Comparison of ENCODE assay signal across 8 cellular contexts in the genomic region with DNA sequence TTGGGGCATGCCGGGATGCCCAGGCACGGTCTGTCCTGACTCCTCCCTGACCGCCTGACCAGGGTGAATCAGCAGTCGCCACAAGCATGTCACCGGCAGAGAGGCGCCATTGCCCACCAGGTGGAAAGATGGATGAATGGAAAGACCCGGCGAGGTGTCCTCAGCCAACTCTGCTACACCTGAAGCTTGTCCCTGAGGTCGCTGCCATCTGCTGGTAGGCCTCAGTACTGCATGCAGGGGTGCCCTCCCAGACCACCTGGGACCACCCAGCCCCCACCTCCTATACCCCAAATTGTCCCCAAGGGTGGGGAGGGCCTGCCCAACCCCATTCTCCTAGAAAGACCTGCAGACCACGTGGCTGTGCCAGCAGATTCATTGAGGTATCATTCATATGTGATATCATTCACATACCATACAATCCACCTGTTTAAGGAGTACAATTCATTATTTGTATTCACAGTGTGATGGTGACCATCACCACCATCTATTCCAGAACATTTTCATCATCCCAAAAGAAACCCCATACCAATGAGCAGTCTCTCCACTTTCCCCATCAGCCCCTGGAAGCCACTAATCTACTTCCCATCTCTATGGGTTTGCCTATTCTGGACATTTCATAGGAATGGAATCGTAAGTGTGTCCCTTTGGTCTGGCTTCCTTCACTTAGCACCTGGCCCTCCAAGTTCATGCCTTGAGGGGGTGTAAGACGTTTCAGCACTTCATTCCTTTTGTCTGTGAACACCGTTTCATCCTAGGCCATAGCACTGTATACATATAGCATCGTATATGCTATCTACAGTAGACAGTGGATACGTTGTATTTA. TPM values are rescaled to one million over a fixed set of nuclear protein-coding genes. Genes with fewer than 3 reads are reported as not detected.
DNase-seq lines count a peak whose midpoint lies in the region; ATAC-seq, FAIRE-seq and TF ChIP-seq lines count a peak whose summit lies in the region.

No MANE protein-coding gene starts in this region.

- no peak overlapping the region for H2BK20ac ChIP-seq in IMR-90 (ENCODE audit: low read depth, low read length)

- BruUV-seq in IMR-90 (replicated peaks; lab: Mats Ljungman, UMichigan) = no TSS peak

- H4K5ac ChIP-seq in IMR-90 (ENCODE audit: low read depth, low read length) = no peak overlapping the region

- H3K9me3 Mint-ChIP-seq in CD4-positive, alpha-beta T cell = no peaks in the 10 kb centered on the region
- no peaks in the 10 kb centered on the region for H3K9me3 Mint-ChIP-seq in stimulated activated naive CD8-positive, alpha-beta T cell treated with anti-CD3 and anti-CD28 coated beads, Interleukin-15, amount 100 ng/mL, for 72 hours

- no peak overlapping the region for H2BK5ac ChIP-seq in IMR-90 (ENCODE audit: low read depth, low read length, poor library complexity, severe bottlenecking)

- no peaks in the 10 kb centered on the region for H3K4me1 ChIP-seq in IMR-90 (ENCODE audit: control insufficient read depth, insufficient read depth, low read length)
- H3K4me1 ChIP-seq in keratinocyte (ENCODE audit: control insufficient read depth, extremely low read depth, insufficient read depth, low read length) = no peaks in the 10 kb centered on the region

- H2BK120ac ChIP-seq in IMR-90 (ENCODE audit: low read depth, low read length) = no peak overlapping the region

- no peak overlapping the region for H4K8ac ChIP-seq in IMR-90 (ENCODE audit: low read depth in 2 of 2, low read length in 2 of 2)

- H3K36me3 ChIP-seq in IMR-90 (ENCODE audit: control insufficient read depth, insufficient read depth, low read length) (no peaks in the 10 kb centered on the region), keratinocyte (ENCODE audit: control insufficient read depth in 2 of 2, extremely low read depth in 1 of 2, insufficient read depth in 2 of 2, low read length in 2 of 2) (no peaks in the 10 kb centered on the region)

- in situ Hi-C loops in IMR-90 (cut with MboI; ENCODE audit: low sequenced_read_pairs) = loop anchor here (10.0 kb wide), 1 partner anchor 97 kb away; a partner anchor contains a TSS

- peak overlapping the region; percentile 63 for H2AK9ac ChIP-seq in IMR-90 (replicated peaks; ENCODE audit: low read depth, low read length, poor library complexity)

- peak in 6 of 10 experiments; percentile 6 to 46 (median 17) for DNase-seq in CD4-positive, alpha-beta T cell
- DNase-seq in IMR-90 = no peak
- peak; percentile 8 for DNase-seq in activated gamma-delta T cell treated with anti-CD3 and anti-CD28 coated beads, Interleukin-2, amount 50 U/mL, for 16 hours (ENCODE audit: low read depth)
- DNase-seq in keratinocyte (ENCODE audit: low read depth, low spot score) = no peak
- peak; percentile 32 to 45 for DNase-seq in stimulated activated naive CD8-positive, alpha-beta T cell treated with anti-CD3 and anti-CD28 coated beads, Interleukin-15, amount 100 ng/mL, for 72 hours
- no peak for DNase-seq in GM03348 (ENCODE audit: low spot score)
- DNase-seq in frontal cortex (ENCODE audit: low spot score in 2 of 2) = no peak

- H3K79me2 ChIP-seq in keratinocyte (ENCODE audit: control insufficient read depth, insufficient read depth, low read length) = no peaks in the 10 kb centered on the region

- peaks cover 4% of the 10 kb centered on the region for H3K27me3 Mint-ChIP-seq in CD4-positive, alpha-beta T cell
- no peaks in the 10 kb centered on the region for H3K27me3 Mint-ChIP-seq in stimulated activated naive CD8-positive, alpha-beta T cell treated with anti-CD3 and anti-CD28 coated beads, Interleukin-15, amount 100 ng/mL, for 72 hours

- H3K9ac ChIP-seq in IMR-90 (ENCODE audit: low read depth, low read length) (no peak overlapping the region), keratinocyte (ENCODE audit: control insufficient read depth, extremely low read depth, insufficient read depth, low read length) (no peak overlapping the region)

- no peak for ATAC-seq in CD4-positive, alpha-beta T cell (ENCODE audit: poor library complexity)
- ATAC-seq in IMR-90 (ENCODE audit: low read depth) = peak; percentile 62
- ATAC-seq in stimulated activated naive CD8-positive, alpha-beta T cell treated with anti-CD3 and anti-CD28 coated beads, Interleukin-15, amount 100 ng/mL, for 72 hours = peak; percentile 45
- no peak for ATAC-seq in HG02763 (IDR thresholded peaks at IDR 0.05; ENCODE audit: unreplicated experiment)

- no peak overlapping the region for H3K4ac ChIP-seq in IMR-90 (ENCODE audit: low read depth, low read length)

- H4K20me1 ChIP-seq in IMR-90 (ENCODE audit: insufficient read depth, low read length) (no peaks in the 10 kb centered on the region), keratinocyte (ENCODE audit: control insufficient read depth, extremely low read depth, insufficient read depth, low read length) (no peaks in the 10 kb centered on the region)

- no peak overlapping the region for H3K4me3 Mint-ChIP-seq in CD4-positive, alpha-beta T cell
- no peak overlapping the region for H3K4me3 Mint-ChIP-seq in stimulated activated naive CD8-positive, alpha-beta T cell treated with anti-CD3 and anti-CD28 coated beads, Interleukin-15, amount 100 ng/mL, for 72 hours

- FAIRE-seq in keratinocyte (lab: Jason Lieb, UNC) (no peak), frontal cortex (lab: Jason Lieb, UNC) (no peak)

- no peak overlapping the region for H3K27ac ChIP-seq in CD4-positive, alpha-beta T cell (ENCODE audit: low read depth, low read length)
- H3K27ac ChIP-seq in IMR-90 (ENCODE audit: insufficient read depth, low read length) (no peak overlapping the region), keratinocyte (ENCODE audit: control insufficient read depth, insufficient read depth, low read length) (no peak overlapping the region)

- dilution Hi-C loops in IMR-90 (cut with HindIII; ENCODE audit: low sequenced_read_pairs, unreplicated experiment) (no loop called here), keratinocyte (cut with MboI; ENCODE audit: extremely low pct_ligation_motif_present, low sequenced_read_pairs) (no loop called here)

- H3K4me2 ChIP-seq in IMR-90 (ENCODE audit: low read depth, low read length) (no peak overlapping the region), keratinocyte (ENCODE audit: control insufficient read depth, extremely low read depth, insufficient read depth, low read depth, low read length) (no peak overlapping the region)

- H3K23ac ChIP-seq in IMR-90 (ENCODE audit: low read depth, low read length) = no peak overlapping the region

- no peak overlapping the region for H3K27ac Mint-ChIP-seq in CD4-positive, alpha-beta T cell
- H3K27ac Mint-ChIP-seq in stimulated activated naive CD8-positive, alpha-beta T cell treated with anti-CD3 and anti-CD28 coated beads, Interleukin-15, amount 100 ng/mL, for 72 hours = no peak overlapping the region

- H3K9me3 ChIP-seq in CD4-positive, alpha-beta T cell (ENCODE audit: control insufficient read depth, low read length) = no peaks in the 10 kb centered on the region
- H3K9me3 ChIP-seq in IMR-90 (ENCODE audit: control insufficient read depth, insufficient read depth, low read length) (peaks cover 3% of the 10 kb centered on the region; the same call in 1 of the 2 replicates), keratinocyte (ENCODE audit: control insufficient read depth, low read depth, low read length) (no peaks in the 10 kb centered on the region)

- peak; percentile 50 for TF ChIP-seq CTCF in CD4-positive, alpha-beta T cell (IDR thresholded peaks at IDR 0.05)
- TF ChIP-seq CTCF in IMR-90 (conservative IDR thresholded peaks at IDR 0.05; ENCODE audit: low read depth, low read length) = peak; percentile 63
- peak; percentile 71 to 91 (median 82) for TF ChIP-seq CTCF in keratinocyte (optimal IDR thresholded peaks at IDR 0.05 in 1 of 3, IDR thresholded peaks at IDR 0.05 in 1 of 3, conservative IDR thresholded peaks at IDR 0.05 in 1 of 3; ENCODE audit: extremely low read depth in 1 of 3, insufficient read depth in 2 of 3, low read length in 3 of 3)

- H3K36me3 Mint-ChIP-seq in CD4-positive, alpha-beta T cell (ENCODE audit: low read depth) = no peaks in the 10 kb centered on the region

- intact Hi-C loops in CD4-positive, alpha-beta T cell (cut with DNase I, micrococcal nuclease) = loop anchor here in 1 of 2 experiments (1.0 kb wide), 1 partner anchor 115 kb away; no protein-coding TSS in a partner anchor
- intact Hi-C loops in IMR-90 (cut with micrococcal nuclease) = loop anchor here (1.0 kb wide), 1 partner anchor 115 kb away; no protein-coding TSS in a partner anchor

- H3K9me1 ChIP-seq in IMR-90 (ENCODE audit: insufficient read depth, low read length) = no peaks in the 10 kb centered on the region
- no peaks in the 10 kb centered on the region for H3K9me1 ChIP-seq in keratinocyte (ENCODE audit: control insufficient read depth, extremely low read depth, insufficient read depth, low read length)

- H3K18ac ChIP-seq in IMR-90 (ENCODE audit: low read depth, low read length) = no peak overlapping the region

- H3K27me3 ChIP-seq in CD4-positive, alpha-beta T cell (ENCODE audit: control insufficient read depth, insufficient read depth, low read length) = no peaks in the 10 kb centered on the region
- H3K27me3 ChIP-seq in IMR-90 (ENCODE audit: control insufficient read depth, insufficient read depth, low read length) (peaks cover 28% of the 10 kb centered on the region), keratinocyte (ENCODE audit: control insufficient read depth, extremely low read depth, insufficient read depth, low read length) (peaks cover 9% of the 10 kb centered on the region)

- no peaks in the 10 kb centered on the region for H3K4me1 Mint-ChIP-seq in CD4-positive, alpha-beta T cell (ENCODE audit: low read depth)
- no peaks in the 10 kb centered on the region for H3K4me1 Mint-ChIP-seq in stimulated activated naive CD8-positive, alpha-beta T cell treated with anti-CD3 and anti-CD28 coated beads, Interleukin-15, amount 100 ng/mL, for 72 hours

- H2AFZ ChIP-seq in IMR-90 (replicated peaks; ENCODE audit: low read length, poor library complexity) (peak overlapping the region; percentile 62), keratinocyte (ENCODE audit: control insufficient read depth, low read length) (no peak overlapping the region)

- peak; percentile 55 for TF ChIP-seq RAD21 in IMR-90 (IDR thresholded peaks at IDR 0.05; ENCODE audit: low read length)

- CTCF ChIA-PET in CD4-positive, alpha-beta T cell (lab: Charles Lee) = no interaction called here
- CTCF ChIA-PET in IMR-90 (lab: Yijun Ruan, JAX) = interaction anchor here (0.7 to 1.3 kb wide), 2 partner anchors 84 to 98 kb away, joined by 3 to 6 read pairs; no protein-coding TSS in a partner anchor

- H2BK15ac ChIP-seq in IMR-90 (ENCODE audit: low read depth, low read length) = no peak overlapping the region

- H3K14ac ChIP-seq in IMR-90 (replicated peaks; ENCODE audit: low read depth, low read length) = no peak overlapping the region

- no peak overlapping the region for H3K56ac ChIP-seq in IMR-90 (ENCODE audit: extremely low read depth, insufficient read depth, low read length)

- H3K4me3 ChIP-seq in IMR-90 (ENCODE audit: insufficient read depth, low read depth, low read length) = no peak overlapping the region
- H3K4me3 ChIP-seq in keratinocyte (ENCODE audit: control insufficient read depth in 2 of 3, extremely low read depth in 1 of 3, insufficient read depth in 2 of 3, low read depth in 1 of 3, low read length in 3 of 3) = no peak overlapping the region

- POLR2A ChIA-PET in CD4-positive, alpha-beta T cell (lab: Charles Lee) = no interaction called here
- POLR2A ChIA-PET in IMR-90 (lab: Charles Lee; ENCODE audit: unreplicated experiment) = no interaction called here

- no peak overlapping the region for H4K91ac ChIP-seq in IMR-90 (ENCODE audit: insufficient read depth, low read depth, low read length)

- no peaks in the 10 kb centered on the region for H3K79me1 ChIP-seq in IMR-90 (ENCODE audit: low read depth in 1 of 2, low read length in 2 of 2)

- TF ChIP-seq POLR2A in IMR-90 (IDR thresholded peaks at IDR 0.05; ENCODE audit: low read depth, low read length) = no peak

- no peak overlapping the region for H2AK5ac ChIP-seq in IMR-90 (ENCODE audit: low read depth, low read length)

- 7% methylated on average over 5 of the region's 15 CpGs; no CpG with 5 or more reads in 1 of the 2 experiments for WGBS in IMR-90 (ENCODE audit: extremely low coverage in 2 of 2, insufficient read length in 1 of 2), 2 experiments

RNA-seq across cellular contexts. Expression of a gene that starts 17.5 kb away (rescaled TPM):
- not detected for total RNA-seq in CD4-positive, alpha-beta T cell
- not detected in 2 replicates for total RNA-seq in IMR-90 (2012; rRNA removed)
- polyA plus RNA-seq in IMR-90 (2012; rRNA removed) = not detected in 2 replicates
- polyA plus RNA-seq in IMR-90 (2012; cell fraction: cytosol; rRNA removed) = not detected in 2 replicates
- not detected in 2 replicates for polyA plus RNA-seq in IMR-90 (2012; cell fraction: nucleus; rRNA removed; ENCODE audit: low replicate concordance)
- polyA plus RNA-seq in keratinocyte = not detected in 3 replicates
- not detected for polyA plus RNA-seq in keratinocyte (2011; ENCODE audit: low read depth)
- not detected in 2 replicates for polyA plus RNA-seq in keratinocyte (2011; cell fraction: cytosol; rRNA removed)
- polyA plus RNA-seq in keratinocyte (2011; cell fraction: nucleus; rRNA removed) = not detected in 2 replicates
- polyA plus RNA-seq in keratinocyte (2012; ENCODE audit: low replicate concordance) = not detected in 2 replicates
- not detected in 3 replicates for polyA minus RNA-seq in keratinocyte
- not detected for polyA minus RNA-seq in keratinocyte (2011; cell fraction: cytosol; rRNA and poly(A)+ RNA removed)
- not detected in 2 replicates for polyA minus RNA-seq in keratinocyte (2011; cell fraction: nucleus; rRNA and poly(A)+ RNA removed)
- not detected for total RNA-seq in frontal cortex

RNA-seq across cellular contexts. Expression of a gene that starts 26.6 kb away (rescaled TPM):
- total RNA-seq in CD4-positive, alpha-beta T cell = not detected
- total RNA-seq in IMR-90 (2012; rRNA removed) = not detected in 2 replicates
- not detected in 2 replicates for polyA plus RNA-seq in IMR-90 (2012; rRNA removed)
- polyA plus RNA-seq in IMR-90 (2012; cell fraction: cytosol; rRNA removed) = not detected in 2 replicates
- not detected in 2 replicates for polyA plus RNA-seq in IMR-90 (2012; cell fraction: nucleus; rRNA removed; ENCODE audit: low replicate concordance)
- polyA plus RNA-seq in keratinocyte = not detected in 3 replicates
- not detected for polyA plus RNA-seq in keratinocyte (2011; ENCODE audit: low read depth)
- polyA plus RNA-seq in keratinocyte (2011; cell fraction: cytosol; rRNA removed) = not detected in 2 replicates
- not detected in 2 replicates for polyA plus RNA-seq in keratinocyte (2011; cell fraction: nucleus; rRNA removed)
- polyA plus RNA-seq in keratinocyte (2012; ENCODE audit: low replicate concordance) = not detected in 2 replicates
- 0.13 TPM in 1 of 3 replicates, not detected in the others for polyA minus RNA-seq in keratinocyte
- polyA minus RNA-seq in keratinocyte (2011; cell fraction: cytosol; rRNA and poly(A)+ RNA removed) = not detected
- polyA minus RNA-seq in keratinocyte (2011; cell fraction: nucleus; rRNA and poly(A)+ RNA removed) = not detected in 2 replicates
- total RNA-seq in frontal cortex = not detected

Comparison
In these comparisons a context has a peak if more than half of its experiments do, and no peak if none do; other contexts are left out.
1. ATAC-seq: peak in IMR-90 (single experiment) and stimulated activated naive CD8-positive, alpha-beta T cell treated with anti-CD3 and anti-CD28 coated beads, Interleukin-15, amount 100 ng/mL, for 72 hours (single experiment); none in CD4-positive, alpha-beta T cell (single experiment) and HG02763 (single experiment).
2. DNase-seq: peak in CD4-positive, alpha-beta T cell (6 of 10), activated gamma-delta T cell treated with anti-CD3 and anti-CD28 coated beads, Interleukin-2, amount 50 U/mL, for 16 hours (single experiment) and stimulated activated naive CD8-positive, alpha-beta T cell treated with anti-CD3 and anti-CD28 coated beads, Interleukin-15, amount 100 ng/mL, for 72 hours (2 of 2); none in IMR-90 (single experiment), keratinocyte (single experiment), GM03348 (single experiment) and frontal cortex (0 of 2).
3. Peak in every context shown above with its lines, with median percentiles within 50 percentile points of each other: CTCF ChIP-seq.